In the genomic region with DNA sequence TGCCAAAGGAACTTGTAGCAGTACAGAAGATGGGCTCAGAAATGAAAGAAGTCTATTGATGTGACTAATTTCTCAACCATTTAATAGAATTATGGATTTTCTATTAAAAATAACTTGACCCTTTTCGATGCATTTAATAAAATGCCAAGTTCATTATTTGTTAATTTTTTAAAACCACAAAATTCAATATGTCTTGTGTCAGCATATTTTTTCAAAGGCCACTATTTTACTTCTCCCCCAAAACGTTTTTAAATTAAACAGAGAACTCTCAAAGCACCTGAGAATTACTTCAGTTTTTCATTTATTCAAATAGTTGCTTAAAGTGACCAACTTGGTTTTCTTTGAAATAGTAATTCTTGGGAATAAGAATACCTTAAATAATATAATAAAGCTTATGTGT, we compare ENCODE assay signal across 31 cellular contexts.
"Had no signal": no experiment of that assay in that cellular context is flagged by ENCODE, and none has a peak within 500 bp of the region (broad histone marks: within the 10 kb centered on the region; RNA-seq: fewer than 3 reads in every experiment).

No MANE protein-coding gene starts in this region.

- H3K36me3 Mint-ChIP-seq: immature natural killer cell had no signal

- H3K27ac ChIP-seq: left lung, lower lobe of right lung, neutrophil, ovary, right atrium auricular region, skin epidermis, suprapubic skin, thoracic aorta, tibial artery, upper lobe of right lung had no signal

- H3K27me3 Mint-ChIP-seq: naive thymus-derived CD8-positive, alpha-beta T cell; progenitor cell of endocrine pancreas; stimulated activated naive B cell treated with anti-CD40 and anti-IgM and Interleukin-4, amounts not matched to agents 10 μg/mL and 1 μg/mL and 100 μg/mL, for 72 hours had no signal

- H3K27me3 ChIP-seq: left lung, neutrophil, ovary, right atrium auricular region, suprapubic skin, tibial artery, upper lobe of right lung had no signal

- FAIRE-seq: islet of Langerhans, kidney, urothelium cell line had no signal

- H3K36me3 ChIP-seq: lower lobe of right lung, ovary, right atrium auricular region, suprapubic skin, thoracic aorta, tibial artery, upper lobe of right lung had no signal

- H3K4me3 ChIP-seq: left lung, lower lobe of right lung, ovary, right atrium auricular region, skin epidermis, suprapubic skin, thoracic aorta, tibial artery, upper lobe of right lung had no signal

- H3K9me3 ChIP-seq: left lung, lower lobe of right lung, neutrophil, ovary, right atrium auricular region, suprapubic skin, thoracic aorta, tibial artery, upper lobe of right lung had no signal

- DNase-seq: hypothalamus; immature natural killer cell; kidney; left colon; left lung; lower lobe of right lung; mammary epithelial cell; mesenchymal stem cell; naive thymus-derived CD8-positive, alpha-beta T cell; occipital lobe; ovary; stimulated activated CD4-positive, alpha-beta T cell treated with anti-CD3 and anti-CD28 coated beads, Interleukin-12 subunit alpha, Interleukin-12 subunit beta, amount 100 ng/mL, for 4 hours; stimulated activated CD4-positive, alpha-beta T cell treated with anti-CD3 and anti-CD28 coated beads, Interleukin-15, amount 100 ng/mL, for 24 hours; stimulated activated CD4-positive, alpha-beta T cell treated with anti-CD3 and anti-CD28 coated beads, Interleukin-2, amount 100 ng/mL, for 24 hours; stimulated activated CD4-positive, alpha-beta T cell treated with anti-CD3 and anti-CD28 coated beads, Interleukin-4, amount 100 ng/mL, for 1 hour; stimulated activated naive B cell treated with anti-CD40 and anti-IgM and Interleukin-4, amounts not matched to agents 10 μg/mL and 1 μg/mL and 100 μg/mL, for 72 hours; stimulated activated naive CD8-positive, alpha-beta T cell treated with anti-CD3 and anti-CD28 coated beads, Interleukin-15, Interleukin-2, amounts not matched to agents 100 U/mL and 50 U/mL, for 24 hours; tibial artery; trophoblast cell; upper lobe of right lung had no signal

- ATAC-seq: left colon; left lung; lower lobe of right lung; naive thymus-derived CD8-positive, alpha-beta T cell; sciatic nerve; stimulated activated naive B cell treated with anti-CD40 and anti-IgM and Interleukin-4, amounts not matched to agents 10 μg/mL and 1 μg/mL and 100 μg/mL, for 72 hours; stimulated activated naive CD8-positive, alpha-beta T cell treated with anti-CD3 and anti-CD28 coated beads, Interleukin-15, Interleukin-2, amounts not matched to agents 100 U/mL and 50 U/mL, for 24 hours; upper lobe of right lung had no signal

- H3K9me3 Mint-ChIP-seq: immature natural killer cell; naive thymus-derived CD8-positive, alpha-beta T cell; nephron; stimulated activated naive B cell treated with anti-CD40 and anti-IgM and Interleukin-4, amounts not matched to agents 10 μg/mL and 1 μg/mL and 100 μg/mL, for 72 hours had no signal

- H3K27ac Mint-ChIP-seq: progenitor cell of endocrine pancreas; stimulated activated naive B cell treated with anti-CD40 and anti-IgM and Interleukin-4, amounts not matched to agents 10 μg/mL and 1 μg/mL and 100 μg/mL, for 72 hours had no signal

- H3K4me3 Mint-ChIP-seq: immature natural killer cell; nephron; neural crest cell; stimulated activated naive B cell treated with anti-CD40 and anti-IgM and Interleukin-4, amounts not matched to agents 10 μg/mL and 1 μg/mL and 100 μg/mL, for 72 hours had no signal
